Comparison of ENCODE assay signal across 8 cellular contexts in genomic region chr3:49723631-49724551, GRCh38. TPM values are rescaled to one million over a fixed set of nuclear protein-coding genes. Genes with fewer than 3 reads are reported as not detected.
DNase-seq lines count a peak whose midpoint lies in the region; ATAC-seq and TF ChIP-seq lines count a peak whose summit lies in the region.

TSS of gene GMPPB (minus strand) at chr3:49723951. CDS start at chr3:49723726, 225 bp downstream.

- peaks cover 4 to 68% (median 41%) of the 10 kb centered on the region in 6 donors for H3K36me3 ChIP-seq in spleen

- intact Hi-C loops in spleen (cut with DNase I; ENCODE audit: low total_unique reads), result no loop called here

- H3K27me3 ChIP-seq in spleen (replicated peaks in 1 of 7), result no peaks in the 10 kb centered on the region

- H3K4me1 ChIP-seq in spleen, result peaks cover 21 to 72% (median 39%) of the 10 kb centered on the region in 6 donors

- 0 to 1% (median 0%) methylated on average over 34 to 102 of the region's 102 CpGs for WGBS in spleen, 5 donors

- H3K27ac ChIP-seq in caudate nucleus (ENCODE audit: low read depth, low read length), result peak within 1 kb of the TSS; percentile 91
- peak within 1 kb of the TSS; percentile 79 to 98 (median 94) for H3K27ac ChIP-seq in spleen

- peak; percentile 97 for DNase-seq in AG10803 (ENCODE audit: low read depth)
- peak; percentile 80 to 95 for DNase-seq in NCI-H446 (lab: John Stamatoyannopoulos, UW)
- DNase-seq in activated CD4-positive, CD25-positive, alpha-beta regulatory T cell (lab: John Stamatoyannopoulos, UW), result peak; percentile 86 to 88 (median 86)
- peak; percentile 19 to 98 (median 93) for DNase-seq in caudate nucleus (lab: John Stamatoyannopoulos, UW)
- peak; percentile 95 for DNase-seq in inferior parietal cortex (ENCODE audit: extremely low spot score)
- DNase-seq in spleen, result peak; percentile 99

- peak within 1 kb of the TSS; percentile 100 for H3K4me3 ChIP-seq in AG10803 (ENCODE audit: low read length)
- peak within 1 kb of the TSS; percentile 87 to 100 (median 92) for H3K4me3 ChIP-seq in spleen

- no peak for TF ChIP-seq CTCF in AG10803 (conservative IDR thresholded peaks at IDR 0.05; ENCODE audit: low read length)
- peak in 2 of 11 experiments; percentile 19 to 30 for TF ChIP-seq CTCF in spleen (IDR thresholded peaks at IDR 0.05 in 8 of 11, conservative IDR thresholded peaks at IDR 0.05 in 3 of 11)

- peak; percentile 75 for ATAC-seq in GM19035 (IDR thresholded peaks at IDR 0.05; ENCODE audit: unreplicated experiment)
- ATAC-seq in HG03342 (IDR thresholded peaks at IDR 0.05; ENCODE audit: unreplicated experiment), result peak; percentile 76

- TF ChIP-seq POLR2A in spleen (IDR thresholded peaks at IDR 0.05), result peak in 1 of 3 donors; percentile 17

- H3K9me3 ChIP-seq in spleen, result no peaks in the 10 kb centered on the region

RNA-seq across cellular contexts. Expression of gene GMPPB, which starts in this region (rescaled TPM):
- 10 to 100 TPM; 24.0 to 34.3 (median 30.0) TPM for total RNA-seq in spleen
- 10 to 100 TPM; 10.8 to 21.2 (median 11.1) TPM for polyA plus RNA-seq in spleen

Comparison
In these comparisons a context has a peak if more than half of its experiments do, and no peak if none do; other contexts are left out.
1. Peak in every context shown above with its lines: DNase-seq, ATAC-seq, H3K4me3 ChIP-seq and H3K27ac ChIP-seq.